Comparison of ENCODE assay signal across 10 cellular contexts in the genomic region with DNA sequence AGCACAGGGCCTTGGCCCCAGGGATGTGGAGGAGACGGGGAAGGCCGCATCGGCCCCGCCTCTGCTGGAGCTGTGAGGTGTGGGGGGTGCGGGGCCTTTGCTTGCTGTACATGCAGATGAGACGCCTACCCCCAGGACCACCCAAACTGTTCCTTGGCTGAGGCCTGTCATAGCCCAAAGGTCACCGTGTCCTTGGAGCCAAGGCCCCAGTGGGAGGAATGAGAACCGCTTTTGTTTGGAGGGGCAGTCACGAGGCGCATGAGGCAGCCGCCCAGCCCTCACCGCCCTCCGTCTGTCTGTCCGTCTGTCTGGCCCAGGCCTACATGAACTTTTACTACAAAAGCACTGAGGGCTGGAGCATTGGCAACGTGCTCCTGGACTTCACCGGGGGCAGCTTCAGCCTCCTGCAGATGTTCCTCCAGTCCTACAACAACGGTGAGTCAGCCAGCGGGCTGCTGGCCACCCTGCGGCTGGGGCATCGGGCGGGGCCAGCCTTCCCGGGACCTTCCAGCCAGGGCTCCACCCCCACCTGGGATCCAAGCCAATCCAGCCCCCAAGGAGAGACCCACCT. TPM values are rescaled to one million over a fixed set of nuclear protein-coding genes. Genes with fewer than 3 reads are reported as not detected.
DNase-seq lines count a peak whose midpoint lies in the region; ATAC-seq and TF ChIP-seq lines count a peak whose summit lies in the region.
"Had no signal": no experiment of that assay in that cellular context is flagged by ENCODE, and none has a peak within 500 bp of the region (broad histone marks: within the 10 kb centered on the region; RNA-seq: fewer than 3 reads in every experiment).

No MANE protein-coding gene starts in this region.

- H3K4me1 ChIP-seq in PC-3 (ENCODE audit: insufficient read depth, low read length) (peaks cover 9% of the 10 kb centered on the region), uterus (peaks cover 7 to 9% of the 10 kb centered on the region in 2 donors)

- DNase-seq in PC-3 (peak; percentile 58), epithelial cell of esophagus (ENCODE audit: low read depth) (peak; percentile 76), medulla oblongata (ENCODE audit: extremely low spot score) (peak; percentile 54), uterus (peak; percentile 84 to 88), NCI-H1436 treated with DMSO at 0.1 percent for 48 hours (lab: John Stamatoyannopoulos, UW) (no peak)
- no peak for DNase-seq in activated CD8-positive, alpha-beta memory T cell treated with anti-CD3 and anti-CD28 coated beads, Interleukin-2, amount 50 U/mL, for 48 hours
- DNase-seq: activated naive CD4-positive, alpha-beta T cell; stimulated activated CD4-positive, alpha-beta T cell treated with anti-CD3 and anti-CD28 coated beads, Interleukin-12 subunit alpha, Interleukin-12 subunit beta, amount 100 ng/mL, for 4 hours had no signal

- no peak overlapping the region for H2AFZ ChIP-seq in PC-3 (ENCODE audit: low read length)

- H3K79me2 ChIP-seq in PC-3 (ENCODE audit: low read length): no peaks in the 10 kb centered on the region

- no peak overlapping the region for H3K9ac ChIP-seq in PC-3 (ENCODE audit: low read length)

- ATAC-seq in PC-3 (peak; percentile 81), GM19351 (IDR thresholded peaks at IDR 0.05; ENCODE audit: unreplicated experiment) (no peak), HG03039 (IDR thresholded peaks at IDR 0.05; ENCODE audit: unreplicated experiment) (no peak)

- peak overlapping the region; percentile 44; the same call in 1 of the 2 replicates for H3K4me2 ChIP-seq in PC-3 (ENCODE audit: low read length)

- TF ChIP-seq POLR2A in uterus (IDR thresholded peaks at IDR 0.05): peak in 1 of 2 donors; percentile 34

- H3K4me3 ChIP-seq in PC-3 (ENCODE audit: low read length): no peak overlapping the region
- no peak overlapping the region for H3K4me3 ChIP-seq in epithelial cell of esophagus (ENCODE audit: low read length)
- H3K4me3 ChIP-seq in uterus: no peak overlapping the region

- no peaks in the 10 kb centered on the region for H4K20me1 ChIP-seq in PC-3 (ENCODE audit: low read length)

- intact Hi-C loops in PC-3 (cut with micrococcal nuclease) (no loop called here), uterus (cut with DNase I; ENCODE audit: low total_unique reads) (no loop called here)

- POLR2A ChIA-PET in PC-3 (lab: Charles Lee; ENCODE audit: unreplicated experiment): interaction anchor here (0.7 kb wide), 1 partner anchor 8 kb away, joined by 3 read pairs; no protein-coding TSS in a partner anchor

- H3K27ac ChIP-seq in PC-3 (ENCODE audit: low read length) (peak overlapping the region; percentile 51), uterus (peak overlapping the region; percentile 85 to 89)

- H3K36me3 ChIP-seq in PC-3 (ENCODE audit: low read depth, low read length): no peaks in the 10 kb centered on the region
- no peaks in the 10 kb centered on the region for H3K36me3 ChIP-seq in uterus

- no peaks in the 10 kb centered on the region for H3K9me2 ChIP-seq in PC-3 (replicated peaks; ENCODE audit: low read length)

- TF ChIP-seq CTCF in PC-3 (conservative IDR thresholded peaks at IDR 0.05; ENCODE audit: low read depth, low read length): no peak
- no peak for TF ChIP-seq CTCF in epithelial cell of esophagus (IDR thresholded peaks at IDR 0.05; ENCODE audit: insufficient read depth, low read depth, low read length, missing control alignments)
- peak in 3 of 4 experiments; percentile 13 to 60 (median 26) for TF ChIP-seq CTCF in uterus (IDR thresholded peaks at IDR 0.05)

- H3F3A ChIP-seq in PC-3 (ENCODE audit: low read length, unreplicated experiment): no peaks in the 10 kb centered on the region

- CTCF ChIA-PET in PC-3 (lab: Charles Lee): interaction anchor here (0.6 kb wide), 1 partner anchor 23 kb away, joined by 3 read pairs; no protein-coding TSS in a partner anchor

- no TSS peak for BruUV-seq in PC-3 (replicated peaks; lab: Mats Ljungman, UMichigan)

- H3K9me3 ChIP-seq in PC-3 (ENCODE audit: low read length) (no peaks in the 10 kb centered on the region), uterus (no peaks in the 10 kb centered on the region)

- no peaks in the 10 kb centered on the region for H3K27me3 ChIP-seq in PC-3 (ENCODE audit: low read length)
- H3K27me3 ChIP-seq in uterus: no peaks in the 10 kb centered on the region

RNA-seq across cellular contexts. Expression of gene TAX1BP3, which starts 8.8 kb away (rescaled TPM):
- total RNA-seq in PC-3 (2014; rRNA removed): 87.7 and 100 TPM in 2 replicates
- 10 to 100 TPM; 44.7 to 98.7 (median 74.0) TPM for total RNA-seq in uterus

RNA-seq across cellular contexts. Expression of gene EMC6, which starts 9.0 kb away (rescaled TPM):
- 56.5 and 60.4 TPM in 2 replicates for total RNA-seq in PC-3 (2014; rRNA removed)
- total RNA-seq in uterus: 10 to 100 TPM in 3 of 4 donors, 1 to 10 TPM in 1; 7.1 to 34.7 (median 22.7) TPM

RNA-seq across cellular contexts. Expression of gene CTNS, which starts 23.1 kb away (rescaled TPM):
- 10.2 and 17.5 TPM in 2 replicates for total RNA-seq in PC-3 (2014; rRNA removed)
- total RNA-seq in uterus: 10 to 100 TPM; 10.8 to 17.8 (median 13.8) TPM

RNA-seq across cellular contexts. Expression of gene SHPK, which starts 23.6 kb away (rescaled TPM):
- total RNA-seq in PC-3 (2014; rRNA removed) (17.7 and 22.4 TPM in 2 replicates), uterus (10 to 100 TPM in 2 of 4 donors, 1 to 10 TPM in 1, under 1 TPM in 1; 0.26 to 24.4 (median 8.3) TPM)

RNA-seq across cellular contexts. Expression of gene P2RX5, which starts 36.3 kb away (rescaled TPM):
- 13.0 and 19.3 TPM in 2 replicates for total RNA-seq in PC-3 (2014; rRNA removed)
- total RNA-seq in uterus: 1 to 10 TPM in 2 of 4 donors, under 1 TPM in 2; 0.51 to 8.2 (median 1.1) TPM

Comparison
In these comparisons a context has a peak if more than half of its experiments do, and no peak if none do; other contexts are left out.
1. DNase-seq: peak in PC-3 (single experiment), epithelial cell of esophagus (single experiment), medulla oblongata (single experiment) and uterus (2 of 2); none in NCI-H1436 treated with DMSO at 0.1 percent for 48 hours (single experiment) and activated CD8-positive, alpha-beta memory T cell treated with anti-CD3 and anti-CD28 coated beads, Interleukin-2, amount 50 U/mL, for 48 hours (single experiment).
2. CTCF ChIP-seq: peak in uterus (3 of 4); none in PC-3 (single experiment) and epithelial cell of esophagus (single experiment).